31 cellular contexts compared by ENCODE assay signal in the genomic region with DNA sequence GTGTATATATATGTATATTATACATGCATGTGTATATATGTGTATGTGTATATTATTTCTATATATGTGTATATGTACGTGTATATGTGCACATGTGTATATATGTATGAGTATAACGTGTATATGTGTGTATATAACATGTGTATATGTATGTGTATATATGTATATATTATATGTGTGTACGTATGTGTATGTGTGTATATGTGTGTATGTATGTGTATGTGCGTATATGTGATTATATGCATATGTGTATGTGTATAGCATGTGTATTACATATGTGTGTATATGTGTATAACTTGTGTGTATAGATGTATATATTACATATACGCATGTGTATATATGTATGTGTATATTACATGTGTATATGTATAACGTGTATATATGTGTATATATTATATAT.
"Had no signal": no experiment of that assay in that cellular context is flagged by ENCODE, and none has a peak within 500 bp of the region (broad histone marks: within the 10 kb centered on the region; RNA-seq: fewer than 3 reads in every experiment).

No MANE protein-coding gene starts in this region.

- H3K9me3 ChIP-seq: ascending aorta had no signal

- FAIRE-seq: bronchial epithelial cell had no signal

- H3K27me3 ChIP-seq: ascending aorta, cardiac muscle cell had no signal

- H3K4me1 ChIP-seq: ascending aorta had no signal

- DNase-seq: activated CD4-positive, alpha-beta memory T cell treated with anti-CD3 and anti-CD28 coated beads, Interleukin-2, amount 10 ng/mL, durations not matched to agents 7 days and 5 days; activated CD4-positive, alpha-beta T cell treated with anti-CD3 and anti-CD28 coated beads for 1 hour; activated CD4-positive, alpha-beta T cell treated with anti-CD3 and anti-CD28 coated beads for 36 hours; activated CD4-positive, alpha-beta T cell treated with anti-CD3 and anti-CD28 coated beads for 48 hours; activated CD4-positive, alpha-beta T cell treated with anti-CD3 and anti-CD28 coated beads, Interleukin-2, amount 10 ng/mL, durations not matched to agents 7 days and 5 days; activated CD4-positive, alpha-beta T cell treated with anti-CD3 and anti-CD28 coated beads, Interleukin-2, amount 50 U/mL, for 48 hours; activated CD4-positive, CD25-positive, alpha-beta regulatory T cell; activated CD8-positive, alpha-beta memory T cell treated with anti-CD3 and anti-CD28 coated beads for 24 hours; activated CD8-positive, alpha-beta memory T cell treated with anti-CD3 and anti-CD28 coated beads, Interleukin-2, amount 10 ng/mL, durations not matched to agents 7 days and 5 days; activated CD8-positive, alpha-beta memory T cell treated with anti-CD3 and anti-CD28 coated beads, Interleukin-2, amount 50 U/mL, for 48 hours; activated CD8-positive, alpha-beta T cell treated with anti-CD3 and anti-CD28 coated beads, Interleukin-2, amount 10 ng/mL, durations not matched to agents 7 days and 5 days; activated effector memory CD4-positive, alpha-beta T cell treated with Interleukin-2 at 50 U/mL for 16 hours; activated gamma-delta T cell; activated naive CD4-positive, alpha-beta T cell treated with anti-CD3 and anti-CD28 coated beads, Interleukin-2, amount 10 ng/mL, durations not matched to agents 7 days and 5 days; activated naive CD4-positive, alpha-beta T cell treated with Interleukin-2 at 50 U/mL for 16 hours; activated naive CD8-positive, alpha-beta T cell treated with anti-CD3 and anti-CD28 coated beads, Interleukin-2, amount 10 ng/mL, durations not matched to agents 7 days and 5 days; activated naive CD8-positive, alpha-beta T cell treated with anti-CD3 and anti-CD28 coated beads, Interleukin-2, amount 50 U/mL, for 24 hours; activated T-cell treated with anti-CD3 and anti-CD28 coated beads, Interleukin-2, amount 50 U/mL, for 24 hours; activated T-cell treated with anti-CD3 and anti-CD28 coated beads, Interleukin-2, amount 50 U/mL, for 48 hours; amygdala; anterior cingulate cortex; caudate nucleus; cerebellar nuclear complex; T-helper 2 cell; T-helper 9 cell; WERI-Rb-1 had no signal

- H3K27ac ChIP-seq: ascending aorta, cardiac muscle cell, WERI-Rb-1 had no signal

- H3K4me3 ChIP-seq: ascending aorta, cardiac muscle cell had no signal

- H3K36me3 ChIP-seq: ascending aorta, cardiac muscle cell, WERI-Rb-1 had no signal

- ATAC-seq: activated CD4-positive, alpha-beta T cell treated with anti-CD3 and anti-CD28 coated beads for 36 hours; activated CD4-positive, CD25-positive, alpha-beta regulatory T cell treated with anti-CD3 and anti-CD28 coated beads, Interleukin-2, amount 50 U/mL, for 24 hours; activated CD8-positive, alpha-beta memory T cell treated with anti-CD3 and anti-CD28 coated beads, Interleukin-2, amount 10 ng/mL, durations not matched to agents 7 days and 5 days; activated CD8-positive, alpha-beta T cell treated with anti-CD3 and anti-CD28 coated beads, Interleukin-2, amount 10 ng/mL, durations not matched to agents 7 days and 5 days; activated naive CD8-positive, alpha-beta T cell treated with anti-CD3 and anti-CD28 coated beads, Interleukin-2, amount 50 U/mL, for 24 hours; WTC11 had no signal
